8 cellular contexts compared by ENCODE assay signal in genomic region chr3:69012836-69013255, GRCh38. TPM values are rescaled to one million over a fixed set of nuclear protein-coding genes. Genes with fewer than 3 reads are reported as not detected.
DNase-seq lines count a peak whose midpoint lies in the region; FAIRE-seq and TF ChIP-seq lines count a peak whose summit lies in the region.

No MANE protein-coding gene starts in this region.

- H3K36me3 ChIP-seq in bronchial epithelial cell (ENCODE audit: control insufficient read depth, insufficient read depth, low read length) (peaks cover 6% of the 10 kb centered on the region), kidney (ENCODE audit: control insufficient read depth in 1 of 2, insufficient read depth in 2 of 2, low read length in 2 of 2) (no peaks in the 10 kb centered on the region)

- H3K27ac ChIP-seq in kidney (ENCODE audit: low read depth in 2 of 2, low read length in 2 of 2), result peak overlapping the region; percentile 90 to 92

- DNase-seq in activated CD4-positive, alpha-beta T cell treated with anti-CD3 and anti-CD28 coated beads for 48 hours, result peak; percentile 26
- DNase-seq in activated CD4-positive, alpha-beta T cell treated with anti-CD3 and anti-CD28 coated beads, Interleukin-2, amount 50 U/mL, for 1 hour, result no peak
- DNase-seq in HFF-Myc (ENCODE audit: extremely low read depth, low read depth) (no peak), OCI-M1 (lab: John Stamatoyannopoulos, UW) (peak; percentile 56), bronchial epithelial cell (ENCODE audit: low read depth) (peak; percentile 13), kidney (peak; percentile 86), D721Med (ENCODE audit: insufficient read length, low spot score) (no peak)
- DNase-seq in stimulated activated CD8-positive, alpha-beta memory T cell treated with anti-CD3 and anti-CD28 coated beads, Interleukin-4, amount 100 ng/mL, for 48 hours, result peak; percentile 38

- peak overlapping the region; percentile 55 to 69 for H3K9ac ChIP-seq in kidney (ENCODE audit: low read length in 2 of 2)

- H3K4me3 ChIP-seq in HFF-Myc (replicated peaks; ENCODE audit: low read depth, low read length), result peak overlapping the region; percentile 60
- peak overlapping the region; percentile 69 for H3K4me3 ChIP-seq in bronchial epithelial cell (ENCODE audit: low read depth, low read length)
- peak overlapping the region; percentile 74 to 82 for H3K4me3 ChIP-seq in kidney (ENCODE audit: low read length in 2 of 2)

- no peak for TF ChIP-seq CTCF in HFF-Myc (IDR thresholded peaks at IDR 0.05; ENCODE audit: low read depth, low read length, missing control alignments)
- peak; percentile 1 for TF ChIP-seq CTCF in bronchial epithelial cell (IDR thresholded peaks at IDR 0.05; ENCODE audit: insufficient read depth, low read length, severe bottlenecking)
- no peak for TF ChIP-seq CTCF in kidney (IDR thresholded peaks at IDR 0.05; ENCODE audit: borderline replicate concordance, extremely low read depth, insufficient read depth)
- no peak for TF ChIP-seq CTCF in D721Med (IDR thresholded peaks at IDR 0.05; ENCODE audit: insufficient read depth, missing control alignments)

- no peaks in the 10 kb centered on the region for H3K9me3 ChIP-seq in kidney (ENCODE audit: control insufficient read depth in 1 of 2, low read length in 2 of 2)

- intact Hi-C loops in kidney (cut with DNase I), result no loop called here

- FAIRE-seq in bronchial epithelial cell (lab: Jason Lieb, UNC) (no peak), kidney (lab: Jason Lieb, UNC) (no peak), D721Med (lab: Jason Lieb, UNC) (no peak)

- H3K4me1 ChIP-seq in kidney (ENCODE audit: control insufficient read depth in 1 of 2, insufficient read depth in 1 of 2, low read depth in 1 of 2, low read length in 2 of 2), result peaks cover 6 to 10% of the 10 kb centered on the region in 2 donors

- no peaks in the 10 kb centered on the region for H3K27me3 ChIP-seq in bronchial epithelial cell (ENCODE audit: control insufficient read depth, insufficient read depth, low read length)

RNA-seq across cellular contexts. Expression of gene EOGT, which starts 0.6 kb away (rescaled TPM):
- total RNA-seq in bronchial epithelial cell (29.8 and 33.2 TPM in 2 replicates), kidney (28.1 TPM)
- polyA plus RNA-seq in kidney (ENCODE audit: insufficient read depth, low read depth, low replicate concordance), result 7.2 TPM

RNA-seq across cellular contexts. Expression of gene TMF1, which starts 39.3 kb away (rescaled TPM):
- total RNA-seq in bronchial epithelial cell, result 21.3 and 28.9 TPM in 2 replicates
- total RNA-seq in kidney, result 38.8 TPM
- 6.5 TPM for polyA plus RNA-seq in kidney (ENCODE audit: insufficient read depth, low read depth, low replicate concordance)

Comparison
In these comparisons a context has a peak if more than half of its experiments do, and no peak if none do; other contexts are left out.
1. DNase-seq: peak in activated CD4-positive, alpha-beta T cell treated with anti-CD3 and anti-CD28 coated beads for 48 hours (single experiment), OCI-M1 (single experiment), bronchial epithelial cell (single experiment), kidney (single experiment) and stimulated activated CD8-positive, alpha-beta memory T cell treated with anti-CD3 and anti-CD28 coated beads, Interleukin-4, amount 100 ng/mL, for 48 hours (single experiment); none in activated CD4-positive, alpha-beta T cell treated with anti-CD3 and anti-CD28 coated beads, Interleukin-2, amount 50 U/mL, for 1 hour (single experiment), HFF-Myc (single experiment) and D721Med (single experiment).
2. Peak in every context shown above with its lines, with median percentiles within 50 percentile points of each other: H3K4me3 ChIP-seq.